In the genomic region with DNA sequence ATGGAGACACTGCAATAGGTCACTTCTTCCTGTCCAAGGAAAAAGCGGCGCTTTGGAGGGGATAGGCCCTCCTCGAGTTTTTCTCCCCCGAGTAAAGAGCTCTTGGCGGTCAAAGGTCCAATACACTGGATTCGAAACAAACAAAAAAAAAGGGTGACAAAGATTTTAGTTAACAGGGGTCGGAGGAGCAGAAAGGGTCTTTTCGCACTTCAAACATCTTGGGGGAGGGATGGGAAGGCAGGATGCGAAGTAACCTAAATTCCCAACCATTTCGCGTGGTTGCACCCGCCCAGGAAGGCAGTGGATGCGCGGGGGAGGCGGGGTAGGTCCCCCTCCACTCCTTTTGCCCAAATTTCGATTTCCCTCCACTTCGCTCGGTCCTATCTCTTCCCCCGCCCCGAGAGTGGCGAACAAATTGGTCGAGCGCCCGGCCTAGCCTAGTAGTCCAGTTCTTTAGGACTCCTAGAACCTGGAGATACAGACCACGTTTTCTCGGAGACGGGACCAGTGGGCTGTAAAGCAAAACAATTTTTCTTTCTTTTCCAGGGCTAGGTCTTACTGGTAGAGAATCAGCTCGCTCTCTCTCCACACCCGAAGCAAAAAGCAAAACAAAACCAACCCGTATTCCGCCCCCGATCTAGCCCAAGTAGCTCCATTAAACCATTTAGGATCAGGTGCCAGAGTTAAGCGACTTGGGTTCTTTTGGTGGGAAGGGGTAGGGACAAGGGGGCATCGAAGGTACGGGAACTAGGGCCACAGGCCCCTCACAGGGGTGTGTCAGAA, we compare ENCODE assay signal across 8 cellular contexts. TPM values are rescaled to one million over a fixed set of nuclear protein-coding genes. Genes with fewer than 3 reads are reported as not detected.
A peak's percentile ranks its signal among the peaks of the same experiment; 100 is the strongest.
DNase-seq lines count a peak whose midpoint lies in the region; ATAC-seq, FAIRE-seq and TF ChIP-seq lines count a peak whose summit lies in the region.

No MANE protein-coding gene starts in this region.

- in situ Hi-C loops in HAP-1 (cut with MboI; ENCODE audit: low sequenced_read_pairs), result no loop called here

- ATAC-seq in GM19023 (IDR thresholded peaks at IDR 0.05; ENCODE audit: unreplicated experiment) (no peak), HG02610 (IDR thresholded peaks at IDR 0.05; ENCODE audit: unreplicated experiment) (no peak)

- H3K27me3 ChIP-seq in HAP-1 (ENCODE audit: low read depth), result no peaks in the 10 kb centered on the region
- no peaks in the 10 kb centered on the region for H3K27me3 ChIP-seq in smooth muscle cell (ENCODE audit: low read depth)

- H4K20me1 ChIP-seq in smooth muscle cell (ENCODE audit: low read depth), result peaks cover 8% of the 10 kb centered on the region

- H3K4me3 ChIP-seq in HAP-1 (peak overlapping the region; percentile 75), kidney (ENCODE audit: low read length in 2 of 2) (peak overlapping the region; percentile 76 to 83), smooth muscle cell (peak overlapping the region; percentile 62)

- peaks cover 12% of the 10 kb centered on the region for H3K79me2 ChIP-seq in smooth muscle cell (ENCODE audit: low read depth)

- H3K27ac Mint-ChIP-seq in CD14-positive monocyte, result peak overlapping the region; percentile 88 to 99 (median 95)

- H3K4me3 Mint-ChIP-seq in CD14-positive monocyte, result peak overlapping the region; percentile 91 to 93

- H3K27ac ChIP-seq in caudate nucleus (ENCODE audit: low read depth, low read length), result peak overlapping the region; percentile 96
- peak overlapping the region; percentile 90 to 94 for H3K27ac ChIP-seq in kidney (ENCODE audit: low read depth in 2 of 2, low read length in 2 of 2)
- H3K27ac ChIP-seq in smooth muscle cell (ENCODE audit: low read depth), result peak overlapping the region; percentile 67

- H3F3A ChIP-seq in smooth muscle cell (ENCODE audit: low read depth), result peaks cover 6% of the 10 kb centered on the region

- H3K4me1 ChIP-seq in HAP-1, result peaks cover 17% of the 10 kb centered on the region
- no peaks in the 10 kb centered on the region for H3K4me1 ChIP-seq in kidney (ENCODE audit: control insufficient read depth in 1 of 2, insufficient read depth in 1 of 2, low read depth in 1 of 2, low read length in 2 of 2)
- H3K4me1 ChIP-seq in smooth muscle cell (ENCODE audit: low read depth), result peaks cover 12% of the 10 kb centered on the region

- no peak for FAIRE-seq in kidney (lab: Jason Lieb, UNC)

- H3K9me3 Mint-ChIP-seq in CD14-positive monocyte, result peaks cover 0 to 22% (median 15%) of the 10 kb centered on the region in 7 donors

- H3K36me3 ChIP-seq in HAP-1 (replicated peaks) (no peaks in the 10 kb centered on the region), kidney (ENCODE audit: control insufficient read depth in 1 of 2, insufficient read depth in 2 of 2, low read length in 2 of 2) (no peaks in the 10 kb centered on the region), smooth muscle cell (ENCODE audit: low read depth) (no peaks in the 10 kb centered on the region)

- H3K36me3 Mint-ChIP-seq in CD14-positive monocyte, result no peaks in the 10 kb centered on the region

- peak overlapping the region; percentile 86 for H3K4me2 ChIP-seq in smooth muscle cell

- peak overlapping the region; percentile 78 for H2AFZ ChIP-seq in smooth muscle cell (ENCODE audit: low read depth)

- intact Hi-C loops in CD14-positive monocyte (cut with micrococcal nuclease), result loop anchor here (2.0 to 10.0 kb wide), 4 partner anchors 17 to 125 kb away; a partner anchor contains a TSS
- intact Hi-C loops in kidney (cut with DNase I), result no loop called here

- DNase-seq in CD14-positive monocyte (ENCODE audit: low spot score) (no peak), HAP-1 (ENCODE audit: low spot score in 2 of 2) (peak; percentile 57 to 65), SHP77 treated with DMSO at 0.1 percent for 48 hours (lab: John Stamatoyannopoulos, UW) (peak; percentile 39), caudate nucleus (lab: John Stamatoyannopoulos, UW) (peak in 43 of 61 donors; percentile 0 to 59 (median 18)), kidney (peak; percentile 79), smooth muscle cell (lab: John Stamatoyannopoulos, UW; ENCODE audit: unreplicated experiment) (no peak)

- H3K27me3 Mint-ChIP-seq in CD14-positive monocyte (ENCODE audit: low read depth in 3 of 3), result peaks cover 0 to 20% (median 1%) of the 10 kb centered on the region in 3 donors

- no peak for TF ChIP-seq CTCF in CD14-positive monocyte (IDR thresholded peaks at IDR 0.05)
- no peak for TF ChIP-seq CTCF in kidney (IDR thresholded peaks at IDR 0.05; ENCODE audit: borderline replicate concordance, extremely low read depth, insufficient read depth)
- TF ChIP-seq CTCF in smooth muscle cell (IDR thresholded peaks at IDR 0.05; ENCODE audit: borderline replicate concordance, insufficient read depth, poor library complexity, severe bottlenecking), result no peak

- H3K9me3 ChIP-seq in HAP-1, result no peaks in the 10 kb centered on the region
- no peaks in the 10 kb centered on the region for H3K9me3 ChIP-seq in kidney (ENCODE audit: control insufficient read depth in 1 of 2, low read length in 2 of 2)
- H3K9me3 ChIP-seq in smooth muscle cell (replicated peaks; ENCODE audit: low read depth), result no peaks in the 10 kb centered on the region

- H3K9ac ChIP-seq in kidney (ENCODE audit: low read length in 2 of 2) (peak overlapping the region; percentile 80 to 89), smooth muscle cell (ENCODE audit: low read depth) (peak overlapping the region; percentile 78)

- 47% methylated on average over 35 of the region's 35 CpGs for WGBS in smooth muscle cell (ENCODE audit: low lambda C conversion rate)

- H3K4me1 Mint-ChIP-seq in CD14-positive monocyte, result peaks cover 9% of the 10 kb centered on the region

RNA-seq across cellular contexts. Expression of a gene that starts 2.0 kb away (rescaled TPM):
- polyA plus RNA-seq in CD14-positive monocyte (10 to 100 TPM; 40.9 to 56.2 TPM), kidney (ENCODE audit: insufficient read depth, low read depth, low replicate concordance) (18.2 TPM), smooth muscle cell (14.3 and 14.5 TPM in 2 replicates)
- total RNA-seq in kidney (66.0 TPM), smooth muscle cell (62.4 and 68.7 TPM in 2 replicates)

Comparison
In these comparisons a context has a peak if more than half of its experiments do, and no peak if none do; other contexts are left out.
1. DNase-seq: peak in HAP-1 (2 of 2), SHP77 treated with DMSO at 0.1 percent for 48 hours (single experiment), caudate nucleus (43 of 61) and kidney (single experiment); none in CD14-positive monocyte (single experiment) and smooth muscle cell (single experiment).
2. Peak in every context shown above with its lines, with median percentiles within 50 percentile points of each other: H3K4me3 ChIP-seq and H3K27ac ChIP-seq.